Comparison of ENCODE assay signal across 8 cellular contexts in the genomic region with DNA sequence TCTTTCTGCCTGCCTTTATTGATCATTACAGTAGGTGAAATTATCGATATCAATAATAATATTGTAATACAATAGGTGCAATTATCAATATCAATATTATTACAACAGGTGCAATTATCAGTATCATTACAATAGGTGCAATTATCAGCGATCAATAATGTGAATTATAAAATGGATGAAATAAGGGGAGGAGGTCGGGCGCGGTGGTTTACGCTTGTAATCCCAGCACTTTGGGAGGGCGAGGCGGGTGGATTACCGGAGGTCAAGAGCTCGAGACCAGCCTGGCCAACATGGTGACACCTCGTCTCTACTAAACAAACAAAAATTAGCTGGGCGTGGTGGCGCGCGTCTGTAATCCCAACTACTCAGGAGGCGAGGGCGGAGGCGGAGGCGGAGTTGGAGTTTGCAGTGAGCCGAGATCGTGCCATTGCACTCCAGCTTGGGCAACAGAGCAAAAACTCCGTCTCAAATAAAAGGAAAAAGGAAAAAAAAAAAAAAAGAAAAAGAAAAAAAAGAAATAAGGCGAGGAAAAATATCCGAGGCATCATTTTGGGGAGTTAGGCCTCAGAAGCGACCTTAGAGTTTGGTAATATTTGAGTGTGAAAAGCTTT. TPM values are rescaled to one million over a fixed set of nuclear protein-coding genes. Genes with fewer than 3 reads are reported as not detected.
DNase-seq lines count a peak whose midpoint lies in the region; ATAC-seq, FAIRE-seq and TF ChIP-seq lines count a peak whose summit lies in the region.

No MANE protein-coding gene starts in this region.

- H3K79me1 ChIP-seq in mesenchymal stem cell (replicated peaks; ENCODE audit: low read length, poor library complexity, severe bottlenecking) = no peaks in the 10 kb centered on the region

- peak overlapping the region; percentile 90 for H3K4me2 ChIP-seq in mesenchymal stem cell (ENCODE audit: low read length, poor library complexity, severe bottlenecking)

- H2BK12ac ChIP-seq in mesenchymal stem cell (ENCODE audit: low read length in 2 of 2) = no peak overlapping the region

- H3K27ac ChIP-seq in ectodermal cell (ENCODE audit: insufficient read depth, low read depth, low read length, poor library complexity, severe bottlenecking) (peak overlapping the region; percentile 84), mesenchymal stem cell (ENCODE audit: low read length, poor library complexity, severe bottlenecking) (peak overlapping the region; percentile 71)

- no peak for TF ChIP-seq CTCF in D721Med (IDR thresholded peaks at IDR 0.05; ENCODE audit: insufficient read depth, missing control alignments)

- no peak overlapping the region for H3K14ac ChIP-seq in mesenchymal stem cell (ENCODE audit: low read length in 2 of 2)

- no peaks in the 10 kb centered on the region; the same call in none of the 2 replicates for H3K4me1 ChIP-seq in HAP-1
- H3K4me1 ChIP-seq in ectodermal cell (ENCODE audit: control insufficient read depth, insufficient read depth, low read length) = peaks cover 9% of the 10 kb centered on the region
- H3K4me1 ChIP-seq in mesenchymal stem cell (ENCODE audit: control insufficient read depth, insufficient read depth, low read depth, low read length) = peaks cover 6% of the 10 kb centered on the region

- no peak overlapping the region for H4K8ac ChIP-seq in mesenchymal stem cell (ENCODE audit: low read length)

- in situ Hi-C loops in HAP-1 (cut with MboI; ENCODE audit: low sequenced_read_pairs) = no loop called here

- no peaks in the 10 kb centered on the region for H3K27me3 ChIP-seq in HAP-1 (ENCODE audit: low read depth)
- peaks cover 9% of the 10 kb centered on the region for H3K27me3 ChIP-seq in ectodermal cell (ENCODE audit: control insufficient read depth, insufficient read depth, low read length, poor library complexity, severe bottlenecking)
- H3K27me3 ChIP-seq in mesenchymal stem cell (ENCODE audit: control insufficient read depth in 1 of 2, insufficient read depth in 1 of 2, low read length in 2 of 2) = no peaks in the 10 kb centered on the region

- no peak overlapping the region for H4K91ac ChIP-seq in mesenchymal stem cell (ENCODE audit: low read length)

- no peak for FAIRE-seq in D721Med (lab: Jason Lieb, UNC)

- H2AFZ ChIP-seq in mesenchymal stem cell (ENCODE audit: low read depth, low read length) = no peak overlapping the region

- 3 to 4% methylated on average over 24 to 25 of the region's 25 CpGs for WGBS in ectodermal cell, 2 experiments
- 1% methylated on average over 21 of the region's 25 CpGs for WGBS in mesenchymal stem cell

- H3K9ac ChIP-seq in mesenchymal stem cell (ENCODE audit: low read length) = peak overlapping the region; percentile 100

- DNase-seq in HAP-1 (ENCODE audit: low spot score in 2 of 2) = peak; percentile 39 to 87
- peak; percentile 29 for DNase-seq in NCI-H524 treated with DMSO at 0.1 percent for 48 hours (lab: John Stamatoyannopoulos, UW)
- DNase-seq in activated CD4-positive, alpha-beta T cell treated with anti-CD3 and anti-CD28 coated beads, Interleukin-2, amount 50 U/mL, for 4 hours = peak; percentile 57
- peak; percentile 80 for DNase-seq in mesenchymal stem cell
- peak; percentile 27 for DNase-seq in stimulated activated CD8-positive, alpha-beta memory T cell treated with anti-CD3 and anti-CD28 coated beads, Interleukin-15, amount 100 ng/mL, for 1 hour (ENCODE audit: low read depth)
- DNase-seq in D721Med (ENCODE audit: insufficient read length, low spot score) = no peak

- no peaks in the 10 kb centered on the region for H3K9me3 ChIP-seq in HAP-1
- no peaks in the 10 kb centered on the region for H3K9me3 ChIP-seq in ectodermal cell (ENCODE audit: control insufficient read depth, low read length)
- H3K9me3 ChIP-seq in mesenchymal stem cell (ENCODE audit: control insufficient read depth, low read length) = no peaks in the 10 kb centered on the region

- no peak overlapping the region for H3K18ac ChIP-seq in mesenchymal stem cell (ENCODE audit: low read depth in 1 of 2, low read length in 2 of 2)

- H2AK5ac ChIP-seq in mesenchymal stem cell (ENCODE audit: low read length, severe bottlenecking) = no peak overlapping the region

- H2BK15ac ChIP-seq in mesenchymal stem cell (ENCODE audit: low read depth, poor library complexity, severe bottlenecking) = no peak overlapping the region

- no peak overlapping the region for H3K4ac ChIP-seq in mesenchymal stem cell (ENCODE audit: low read depth in 1 of 2, low read length in 2 of 2)

- H3K36me3 ChIP-seq in HAP-1 (replicated peaks) = peaks cover 14% of the 10 kb centered on the region
- no peaks in the 10 kb centered on the region for H3K36me3 ChIP-seq in ectodermal cell (ENCODE audit: control insufficient read depth, insufficient read depth, low read length)
- peaks cover 3% of the 10 kb centered on the region in 2 experiments for H3K36me3 ChIP-seq in mesenchymal stem cell (ENCODE audit: control insufficient read depth in 1 of 2, insufficient read depth in 2 of 2, low read depth in 1 of 2, low read length in 2 of 2)

- no peak for ATAC-seq in GM18517 (IDR thresholded peaks at IDR 0.05; ENCODE audit: unreplicated experiment)

- H2BK5ac ChIP-seq in mesenchymal stem cell (ENCODE audit: low read depth, low read length, poor library complexity, severe bottlenecking) = no peak overlapping the region

- H2BK120ac ChIP-seq in mesenchymal stem cell (ENCODE audit: low read depth, low read length) = no peak overlapping the region

- no peak overlapping the region for H3K23ac ChIP-seq in mesenchymal stem cell (ENCODE audit: low read length in 2 of 2)

- H3K4me3 ChIP-seq in HAP-1 (peak overlapping the region; percentile 96), ectodermal cell (ENCODE audit: insufficient read depth, low read depth, low read length) (peak overlapping the region; percentile 91), mesenchymal stem cell (ENCODE audit: insufficient read depth in 1 of 2, low read depth in 1 of 2, low read length in 2 of 2) (peak overlapping the region; percentile 58 to 99)

RNA-seq across cellular contexts. Expression of a gene that starts 0.6 kb away (rescaled TPM):
- polyA plus RNA-seq in ectodermal cell (2013, experiment 1 of 4) = 34.4 TPM
- polyA plus RNA-seq in ectodermal cell (2013, experiment 2 of 4) = 38.2 TPM
- polyA plus RNA-seq in ectodermal cell (2013, experiment 3 of 4) = 24.9 TPM
- 27.4 TPM for polyA plus RNA-seq in ectodermal cell (2013, experiment 4 of 4)
- 56.0 TPM for polyA plus RNA-seq in mesenchymal stem cell (2013, experiment 1 of 2)
- 53.8 TPM for polyA plus RNA-seq in mesenchymal stem cell (2013, experiment 2 of 2)

RNA-seq across cellular contexts. Expression of a gene that starts 32.4 kb away (rescaled TPM):
- 128 TPM for polyA plus RNA-seq in ectodermal cell (2013, experiment 1 of 4)
- 127 TPM for polyA plus RNA-seq in ectodermal cell (2013, experiment 2 of 4)
- polyA plus RNA-seq in ectodermal cell (2013, experiment 3 of 4) = 118 TPM
- 113 TPM for polyA plus RNA-seq in ectodermal cell (2013, experiment 4 of 4)
- polyA plus RNA-seq in mesenchymal stem cell (2013, experiment 1 of 2) = 171 TPM
- 190 TPM for polyA plus RNA-seq in mesenchymal stem cell (2013, experiment 2 of 2)
